In genomic region chr4:80036949-80037348, GRCh38 we compare ENCODE assay signal across 9 cellular contexts. TPM values are rescaled to one million over a fixed set of nuclear protein-coding genes. Genes with fewer than 3 reads are reported as not detected.
DNase-seq lines count a peak whose midpoint lies in the region; ATAC-seq, FAIRE-seq and TF ChIP-seq lines count a peak whose summit lies in the region.
"Had no signal": no experiment of that assay in that cellular context is flagged by ENCODE, and none has a peak within 500 bp of the region (broad histone marks: within the 10 kb centered on the region; RNA-seq: fewer than 3 reads in every experiment).

No MANE protein-coding gene starts in this region.

- POLR2A ChIA-PET in IMR-90 (lab: Charles Lee; ENCODE audit: unreplicated experiment): no interaction called here

- peaks cover 23% of the 10 kb centered on the region for H3K4me1 ChIP-seq in ACC112 (ENCODE audit: control insufficient read depth, insufficient read depth, low read length, unreplicated experiment)
- no peaks in the 10 kb centered on the region for H3K4me1 ChIP-seq in IMR-90 (ENCODE audit: control insufficient read depth, insufficient read depth, low read length)
- H3K4me1 ChIP-seq in muscle layer of colon (ENCODE audit: insufficient read depth, low read length): peaks cover 48% of the 10 kb centered on the region

- H3K9me1 ChIP-seq in IMR-90 (ENCODE audit: insufficient read depth, low read length): peaks cover 2% of the 10 kb centered on the region; the same call in 1 of the 2 replicates

- no peak overlapping the region; the same call in 1 of the 2 replicates for H3K4ac ChIP-seq in IMR-90 (ENCODE audit: low read depth, low read length)

- H2BK5ac ChIP-seq in IMR-90 (ENCODE audit: low read depth, low read length, poor library complexity, severe bottlenecking): peak overlapping the region; percentile 69

- H3K79me1 ChIP-seq in IMR-90 (ENCODE audit: low read depth in 1 of 2, low read length in 2 of 2): peaks cover 18 to 36% of the 10 kb centered on the region in 2 experiments

- no peak overlapping the region for H2BK15ac ChIP-seq in IMR-90 (ENCODE audit: low read depth, low read length)

- intact Hi-C loops in IMR-90 (cut with micrococcal nuclease): loop anchor here (1.0 kb wide), 1 partner anchor 26 kb away; no protein-coding TSS in a partner anchor

- H2AFZ ChIP-seq in ACC112 (ENCODE audit: low read length, unreplicated experiment) (peak overlapping the region; percentile 58), IMR-90 (replicated peaks; ENCODE audit: low read length, poor library complexity) (no peak overlapping the region)

- peak overlapping the region; percentile 75; the same call in 1 of the 2 replicates for H3K4me2 ChIP-seq in IMR-90 (ENCODE audit: low read depth, low read length)

- dilution Hi-C loops in IMR-90 (cut with HindIII; ENCODE audit: low sequenced_read_pairs, unreplicated experiment): no loop called here

- H2BK120ac ChIP-seq in IMR-90 (ENCODE audit: low read depth, low read length): no peak overlapping the region

- no peak overlapping the region for H3K14ac ChIP-seq in IMR-90 (replicated peaks; ENCODE audit: low read depth, low read length)

- no peak for TF ChIP-seq RAD21 in IMR-90 (IDR thresholded peaks at IDR 0.05; ENCODE audit: low read length)

- peak; percentile 85 for ATAC-seq in IMR-90 (ENCODE audit: low read depth)
- ATAC-seq in GM21528 (IDR thresholded peaks at IDR 0.05; ENCODE audit: low FRiP score, unreplicated experiment): no peak
- ATAC-seq in HG02973 (IDR thresholded peaks at IDR 0.05; ENCODE audit: unreplicated experiment): no peak

- in situ Hi-C loops in IMR-90 (cut with MboI; ENCODE audit: low sequenced_read_pairs): no loop called here

- H3K9ac ChIP-seq in IMR-90 (ENCODE audit: low read depth, low read length) (peak overlapping the region; percentile 0; the same call in 1 of the 2 replicates), muscle layer of colon (ENCODE audit: low read length) (no peak overlapping the region)

- H2AK9ac ChIP-seq in IMR-90 (replicated peaks; ENCODE audit: low read depth, low read length, poor library complexity): no peak overlapping the region

- H3K27ac ChIP-seq in ACC112 (ENCODE audit: low read depth, low read length): peak overlapping the region; percentile 61
- H3K27ac ChIP-seq in IMR-90 (ENCODE audit: insufficient read depth, low read length): peak overlapping the region; percentile 17; the same call in 1 of the 2 replicates
- peak overlapping the region; percentile 71 for H3K27ac ChIP-seq in muscle layer of colon (ENCODE audit: low read depth, low read length)

- no peaks in the 10 kb centered on the region; the same call in 1 of the 2 replicates for H4K20me1 ChIP-seq in IMR-90 (ENCODE audit: insufficient read depth, low read length)

- no peak overlapping the region for H2AK5ac ChIP-seq in IMR-90 (ENCODE audit: low read depth, low read length)

- no peak overlapping the region for H3K56ac ChIP-seq in IMR-90 (ENCODE audit: extremely low read depth, insufficient read depth, low read length)

- FAIRE-seq in HTR-8/SVneo (lab: Jason Lieb, UNC): no peak

- H3K79me2 ChIP-seq in ACC112 (ENCODE audit: control insufficient read depth, insufficient read depth, low read length, unreplicated experiment): peaks cover 23% of the 10 kb centered on the region

- CTCF ChIA-PET in IMR-90 (lab: Yijun Ruan, JAX): interaction anchor here (1.5 kb wide), 1 partner anchor 11 kb away, joined by 4 read pairs; no protein-coding TSS in a partner anchor

- DNase-seq in IMR-90: peak; percentile 77
- DNase-seq in central memory CD4-positive, alpha-beta T cell: peak; percentile 5
- no peak for DNase-seq in HuH-7.5 (ENCODE audit: low spot score)
- no peak for DNase-seq in HTR-8/SVneo (ENCODE audit: insufficient read length, low spot score)
- DNase-seq: MG63 had no signal

- no peak overlapping the region for H2BK20ac ChIP-seq in IMR-90 (ENCODE audit: low read depth, low read length)

- no peak overlapping the region for H4K8ac ChIP-seq in IMR-90 (ENCODE audit: low read depth in 2 of 2, low read length in 2 of 2)

- H3K4me3 ChIP-seq in ACC112 (ENCODE audit: low read depth, low read length) (peak overlapping the region; percentile 52), IMR-90 (ENCODE audit: insufficient read depth, low read depth, low read length) (peak overlapping the region; percentile 0; the same call in 1 of the 2 replicates), muscle layer of colon (ENCODE audit: low read depth in 1 of 2, low read length in 2 of 2) (peak overlapping the region in 1 of 2 donors; percentile 22)
- H3K4me3 ChIP-seq: MG63 had no signal

- TF ChIP-seq CTCF in IMR-90 (conservative IDR thresholded peaks at IDR 0.05; ENCODE audit: low read depth, low read length): no peak

- H3K9me3 ChIP-seq in IMR-90 (ENCODE audit: control insufficient read depth, insufficient read depth, low read length) (no peaks in the 10 kb centered on the region), muscle layer of colon (ENCODE audit: low read length) (no peaks in the 10 kb centered on the region)
- H3K9me3 ChIP-seq: MG63 had no signal

- H3K18ac ChIP-seq in IMR-90 (ENCODE audit: low read depth, low read length): no peak overlapping the region

- H3K36me3 ChIP-seq in ACC112 (ENCODE audit: insufficient read depth, low read length) (peaks cover 15% of the 10 kb centered on the region), IMR-90 (ENCODE audit: control insufficient read depth, insufficient read depth, low read length) (peaks cover 13% of the 10 kb centered on the region), muscle layer of colon (ENCODE audit: insufficient read depth, low read length) (peaks cover 8% of the 10 kb centered on the region)
- H3K36me3 ChIP-seq: MG63 had no signal

- no peaks in the 10 kb centered on the region for H3K27me3 ChIP-seq in ACC112 (ENCODE audit: insufficient read depth, low read length)
- no peaks in the 10 kb centered on the region for H3K27me3 ChIP-seq in IMR-90 (ENCODE audit: control insufficient read depth, insufficient read depth, low read length)
- no peaks in the 10 kb centered on the region for H3K27me3 ChIP-seq in muscle layer of colon (ENCODE audit: control insufficient read depth in 1 of 2, insufficient read depth in 2 of 2, low read length in 2 of 2)
- H3K27me3 ChIP-seq: MG63 had no signal

- H4K91ac ChIP-seq in IMR-90 (ENCODE audit: insufficient read depth, low read depth, low read length): no peak overlapping the region

- no TSS peak for BruUV-seq in IMR-90 (replicated peaks; lab: Mats Ljungman, UMichigan)

- TF ChIP-seq POLR2A in IMR-90 (IDR thresholded peaks at IDR 0.05; ENCODE audit: low read depth, low read length): no peak

- no peak overlapping the region for H4K5ac ChIP-seq in IMR-90 (ENCODE audit: low read depth, low read length)

- no peak overlapping the region for H3K23ac ChIP-seq in IMR-90 (ENCODE audit: low read depth, low read length)

- WGBS in IMR-90 (ENCODE audit: extremely low coverage in 2 of 2, insufficient read length in 1 of 2), 2 experiments: no CpG with 5 or more reads among the region's 1 CpG

TF ChIP-seq in IMR-90, 13 proteins besides CTCF, POLR2A, EP300 and RAD21:
- TF ChIP-seq MAFK (IDR thresholded peaks at IDR 0.05; ENCODE audit: low read depth, low read length): no peak
- TF ChIP-seq CEBPB (IDR thresholded peaks at IDR 0.05; ENCODE audit: low read depth, low read length): peak; percentile 68

RNA-seq across cellular contexts. Expression of gene ANTXR2, which starts 36.1 kb away (rescaled TPM):
- total RNA-seq in IMR-90 (2012; rRNA removed): 88.5 and 115 TPM in 2 replicates
- polyA plus RNA-seq in IMR-90 (2012; rRNA removed): 36.5 and 46.8 TPM in 2 replicates
- 7.4 and 14.9 TPM in 2 replicates for polyA plus RNA-seq in IMR-90 (2012; cell fraction: cytosol; rRNA removed)
- polyA plus RNA-seq in IMR-90 (2012; cell fraction: nucleus; rRNA removed; ENCODE audit: low replicate concordance): 3.8 and 22.8 TPM in 2 replicates

Comparison
In these comparisons a context has a peak if more than half of its experiments do, and no peak if none do; other contexts are left out.
1. H3K27ac ChIP-seq: peak in every context shown above with its lines; median percentile 71 in muscle layer of colon; 61 in ACC112; 17 in IMR-90.
2. DNase-seq: peak in IMR-90 (single experiment) and central memory CD4-positive, alpha-beta T cell (single experiment); none in HuH-7.5 (single experiment) and HTR-8/SVneo (single experiment).